In genomic region chr2:215622836-215623235, GRCh38 we compare ENCODE assay signal across 21 cellular contexts.
DNase-seq lines count a peak whose midpoint lies in the region; ATAC-seq and TF ChIP-seq lines count a peak whose summit lies in the region.
"Had no signal": no experiment of that assay in that cellular context is flagged by ENCODE, and none has a peak within 500 bp of the region (broad histone marks: within the 10 kb centered on the region; RNA-seq: fewer than 3 reads in every experiment).

No MANE protein-coding gene starts in this region.

- 77 to 79% (median 78%) methylated on average over 5 of the region's 5 CpGs for WGBS in stomach, 5 donors

- peaks cover 3% of the 10 kb centered on the region for H3K36me3 Mint-ChIP-seq in chondrocyte (ENCODE audit: low read depth)

- H3K4me3 ChIP-seq in Karpas-422 (ENCODE audit: low read length): no peak overlapping the region
- H3K4me3 ChIP-seq in muscle layer of colon (ENCODE audit: low read depth in 1 of 2, low read length in 2 of 2): no peak overlapping the region
- no peak overlapping the region for H3K4me3 ChIP-seq in stomach
- H3K4me3 ChIP-seq: MG63, PC-9 had no signal

- TF ChIP-seq EP300 in stomach (IDR thresholded peaks at IDR 0.05): no peak

- H3K27me3 Mint-ChIP-seq in chondrocyte (ENCODE audit: low read depth): no peaks in the 10 kb centered on the region

- no peak overlapping the region for H3K4me2 ChIP-seq in Karpas-422 (ENCODE audit: low read depth, low read length, poor library complexity, severe bottlenecking)
- H3K4me2 ChIP-seq: PC-9, SK-N-SH had no signal

- peaks cover 4% of the 10 kb centered on the region for H3K9me3 Mint-ChIP-seq in chondrocyte (ENCODE audit: low read depth)
- H3K9me3 Mint-ChIP-seq: CD4-positive, alpha-beta T cell had no signal

- intact Hi-C loops in stomach (cut with DNase I; ENCODE audit: low total_unique reads): no loop called here

- peak overlapping the region; percentile 55 for H3K27ac Mint-ChIP-seq in chondrocyte (ENCODE audit: unreplicated experiment)
- H3K27ac Mint-ChIP-seq: B cell; CD4-positive, alpha-beta T cell had no signal

- no peak for TF ChIP-seq POLR2A in stomach (IDR thresholded peaks at IDR 0.05)

- H3K4me1 ChIP-seq in Karpas-422 (ENCODE audit: low read length): peaks cover 16% of the 10 kb centered on the region
- H3K4me1 ChIP-seq in muscle layer of colon (ENCODE audit: insufficient read depth, low read length): peaks cover 39% of the 10 kb centered on the region
- peaks cover 0 to 29% (median 12%) of the 10 kb centered on the region in 4 donors for H3K4me1 ChIP-seq in stomach

- H3K79me2 ChIP-seq in Karpas-422 (ENCODE audit: low read length): no peaks in the 10 kb centered on the region

- 0 out of 2 replicates have a peak overlapping the region, but pooled peaks have one; percentile 20 for H2AFZ ChIP-seq in Karpas-422 (ENCODE audit: low read length)
- H2AFZ ChIP-seq: PC-9 had no signal

- ATAC-seq in HG02885 (IDR thresholded peaks at IDR 0.05; ENCODE audit: poor library complexity, unreplicated experiment) (no peak), GM21723 (IDR thresholded peaks at IDR 0.05; ENCODE audit: unreplicated experiment) (no peak)
- ATAC-seq: Right ventricle myocardium inferior had no signal

- no peak overlapping the region for H3K27ac ChIP-seq in Karpas-422 (ENCODE audit: low read length)
- H3K27ac ChIP-seq in muscle layer of colon (ENCODE audit: low read depth, low read length): peak overlapping the region; percentile 41
- H3K27ac ChIP-seq in stomach: peak overlapping the region in 3 of 5 donors; percentile 56 to 79 (median 76)
- H3K27ac ChIP-seq: PC-9 had no signal

- DNase-seq in Karpas-422 (no peak), chondrocyte (ENCODE audit: low spot score) (no peak), stomach (no peak), NCI-H187 treated with DMSO at 0.1 percent for 48 hours (lab: John Stamatoyannopoulos, UW) (no peak)
- no peak for DNase-seq in activated CD4-positive, alpha-beta T cell treated with anti-CD3 and anti-CD28 coated beads, Interleukin-2, amount 50 U/mL, for 48 hours
- DNase-seq: CD4-positive, alpha-beta T cell; DMS79 treated with DMSO at 0.1 percent for 48 hours; GF-D8; GOT3; KBM-7; MG63; NCI-H1105; NCI-H187; NCI-H524; SK-N-SH had no signal

- no peak overlapping the region for H3K4me3 Mint-ChIP-seq in chondrocyte (ENCODE audit: unreplicated experiment)
- H3K4me3 Mint-ChIP-seq: B cell; CD4-positive, alpha-beta T cell had no signal

- H3K9me3 ChIP-seq in Karpas-422 (ENCODE audit: low read length) (no peaks in the 10 kb centered on the region), muscle layer of colon (ENCODE audit: low read length) (no peaks in the 10 kb centered on the region), stomach (no peaks in the 10 kb centered on the region)
- H3K9me3 ChIP-seq: MG63, SK-N-SH had no signal

- H3K9ac ChIP-seq in Karpas-422 (ENCODE audit: low read length) (no peak overlapping the region), muscle layer of colon (ENCODE audit: low read length) (no peak overlapping the region)
- H3K9ac ChIP-seq: SK-N-SH had no signal

- H4K20me1 ChIP-seq in Karpas-422 (ENCODE audit: insufficient read depth, low read depth, low read length): no peaks in the 10 kb centered on the region

- H3K9me2 ChIP-seq in Karpas-422 (replicated peaks; ENCODE audit: insufficient read depth, low read length): no peaks in the 10 kb centered on the region
- H3K9me2 ChIP-seq: SK-N-SH had no signal

- TF ChIP-seq CTCF in chondrocyte (IDR thresholded peaks at IDR 0.05) (no peak), stomach (IDR thresholded peaks at IDR 0.05) (no peak)

- H3K36me3 ChIP-seq in Karpas-422 (ENCODE audit: insufficient read depth, low read length) (no peaks in the 10 kb centered on the region), muscle layer of colon (ENCODE audit: insufficient read depth, low read length) (no peaks in the 10 kb centered on the region), stomach (no peaks in the 10 kb centered on the region)
- H3K36me3 ChIP-seq: MG63 had no signal

- H3K27me3 ChIP-seq in Karpas-422 (ENCODE audit: low read length): no peaks in the 10 kb centered on the region
- no peaks in the 10 kb centered on the region for H3K27me3 ChIP-seq in muscle layer of colon (ENCODE audit: control insufficient read depth in 1 of 2, insufficient read depth in 2 of 2, low read length in 2 of 2)
- H3K27me3 ChIP-seq in stomach: no peaks in the 10 kb centered on the region
- H3K27me3 ChIP-seq: MG63 had no signal

- H3K4me1 Mint-ChIP-seq in chondrocyte (ENCODE audit: low read depth): peaks cover 97% of the 10 kb centered on the region
- H3K4me1 Mint-ChIP-seq: B cell had no signal
